Comparison of ENCODE assay signal across 1 cellular context in genomic region chr10:101161494-101162299, GRCh38.
TF ChIP-seq lines count a peak whose summit lies in the region.

No MANE protein-coding gene starts in this region.

TF ChIP-seq in HEK293, 187 proteins besides CTCF, POLR2A, EP300 and RAD21:
- TF ChIP-seq PRDM10 (tag by site-specific recombination; IDR thresholded peaks at IDR 0.05) = peak; percentile 47
- TF ChIP-seq ZNF2 (tag by site-specific recombination; IDR thresholded peaks at IDR 0.05) = peak; percentile 85
- TF ChIP-seq BCL6B (tag by site-specific recombination; IDR thresholded peaks at IDR 0.05) = no peak
- no peak for TF ChIP-seq ZNF645 (tag by site-specific recombination; IDR thresholded peaks at IDR 0.05)
- TF ChIP-seq ZNF513 (tag by site-specific recombination; IDR thresholded peaks at IDR 0.05) = no peak
- TF ChIP-seq MZF1 (tag by site-specific recombination; IDR thresholded peaks at IDR 0.05; ENCODE audit: borderline replicate concordance) = no peak
- no peak for TF ChIP-seq ZNF138 (tag by site-specific recombination; IDR thresholded peaks at IDR 0.05; ENCODE audit: borderline replicate concordance)
- TF ChIP-seq ZNF654 (tag by site-specific recombination; IDR thresholded peaks at IDR 0.05; ENCODE audit: low read depth) = peak; percentile 100
- peak; percentile 40; the same call in 1 of the 2 replicates for TF ChIP-seq ZXDB (tag by site-specific recombination; IDR thresholded peaks at IDR 0.05)
- TF ChIP-seq ZFP37 (tag by site-specific recombination; IDR thresholded peaks at IDR 0.05) = 0 out of 2 replicates have a peak, but pooled peaks have one; percentile 37
- 0 out of 2 replicates have a peak, but pooled peaks have one; percentile 23 for TF ChIP-seq ZBTB48 (tag by site-specific recombination; IDR thresholded peaks at IDR 0.05)
- TF ChIP-seq SP7 (tag by site-specific recombination; IDR thresholded peaks at IDR 0.05) = peak; percentile 45; the same call in 1 of the 2 replicates
- TF ChIP-seq ZBTB21 (tag by site-specific recombination; IDR thresholded peaks at IDR 0.05) = no peak
- 0 out of 2 replicates have a peak, but pooled peaks have one; percentile 20 for TF ChIP-seq ZNF391 (tag by site-specific recombination; IDR thresholded peaks at IDR 0.05; ENCODE audit: borderline replicate concordance, low read depth)
- TF ChIP-seq SCRT2 (tag by site-specific recombination; IDR thresholded peaks at IDR 0.05) = peak; percentile 60
- no peak for TF ChIP-seq ELK4 (IDR thresholded peaks at IDR 0.05; ENCODE audit: borderline replicate concordance, low read depth, low read length)
- TF ChIP-seq IKZF3 (tag by site-specific recombination; IDR thresholded peaks at IDR 0.05) = peak; percentile 59
- no peak for TF ChIP-seq ZNF791 (tag by site-specific recombination; IDR thresholded peaks at IDR 0.05)
- peak; percentile 80 for TF ChIP-seq ZBTB17 (tag by site-specific recombination; IDR thresholded peaks at IDR 0.05)
- TF ChIP-seq ZBTB8A (tag by site-specific recombination; IDR thresholded peaks at IDR 0.05) = peak; percentile 35
- no peak for TF ChIP-seq ZNF664 (tag by site-specific recombination; IDR thresholded peaks at IDR 0.05)
- TF ChIP-seq ZNF660 (tag by site-specific recombination; IDR thresholded peaks at IDR 0.05) = peak; percentile 24; the same call in 1 of the 2 replicates
- TF ChIP-seq ZFP69B (tag by site-specific recombination; IDR thresholded peaks at IDR 0.05) = 0 out of 2 replicates have a peak, but pooled peaks have one; percentile 11
- 0 out of 2 replicates have a peak, but pooled peaks have one; percentile 33 for TF ChIP-seq SP3 (tag by site-specific recombination; IDR thresholded peaks at IDR 0.05)
- TF ChIP-seq ZNF692 (tag by site-specific recombination; IDR thresholded peaks at IDR 0.05) = no peak
- 0 out of 2 replicates have a peak, but pooled peaks have one; percentile 9 for TF ChIP-seq ZNF10 (tag by site-specific recombination; IDR thresholded peaks at IDR 0.05)
